In genomic region chr16:30417447-30418349, GRCh38 we compare ENCODE assay signal across 1 cellular context.
TF ChIP-seq lines count a peak whose summit lies in the region.

No MANE protein-coding gene starts in this region.

TF ChIP-seq in HEK293, 187 proteins besides CTCF, POLR2A, EP300 and RAD21 (continued from another document):
- TF ChIP-seq REST (tag by site-specific recombination; IDR thresholded peaks at IDR 0.05) = no peak
- TF ChIP-seq ZNF488 (tag by site-specific recombination; IDR thresholded peaks at IDR 0.05) = peak; percentile 52; the same call in 1 of the 2 replicates
- peak; percentile 54; the same call in 1 of the 2 replicates for TF ChIP-seq ZBTB17 (tag by site-specific recombination; IDR thresholded peaks at IDR 0.05)
- TF ChIP-seq ZNF324 (tag by site-specific recombination; IDR thresholded peaks at IDR 0.05) = peak; percentile 37; the same call in 1 of the 2 replicates
- peak; percentile 38; the same call in 1 of the 2 replicates for TF ChIP-seq ZBTB8A (tag by site-specific recombination; IDR thresholded peaks at IDR 0.05)
- TF ChIP-seq ZNF335 (tag by site-specific recombination; conservative IDR thresholded peaks at IDR 0.05) = peak; percentile 80
- TF ChIP-seq ZNF660 (tag by site-specific recombination; IDR thresholded peaks at IDR 0.05) = peak; percentile 86
- peak; percentile 78 for TF ChIP-seq ZIC2 (tag by site-specific recombination; IDR thresholded peaks at IDR 0.05)
- no peak for TF ChIP-seq ZNF16 (tag by site-specific recombination; IDR thresholded peaks at IDR 0.05; ENCODE audit: low read depth)
- no peak for TF ChIP-seq SCRT2 (tag by site-specific recombination; IDR thresholded peaks at IDR 0.05)
- no peak for TF ChIP-seq ZNF280C (tag by site-specific recombination; IDR thresholded peaks at IDR 0.05)
- TF ChIP-seq ZNF280D (tag by site-specific recombination; IDR thresholded peaks at IDR 0.05) = no peak
- 0 out of 2 replicates have a peak, but pooled peaks have one; percentile 57 for TF ChIP-seq KLF16 (tag by site-specific recombination; IDR thresholded peaks at IDR 0.05)
- 0 out of 2 replicates have a peak, but pooled peaks have one; percentile 12 for TF ChIP-seq TSHZ1 (tag by site-specific recombination; IDR thresholded peaks at IDR 0.05; ENCODE audit: borderline replicate concordance)
- TF ChIP-seq ZFP69B (tag by site-specific recombination; IDR thresholded peaks at IDR 0.05) = 0 out of 2 replicates have a peak, but pooled peaks have one; percentile 36
- TF ChIP-seq ZNF18 (tag by site-specific recombination; IDR thresholded peaks at IDR 0.05) = no peak
